In the genomic region with DNA sequence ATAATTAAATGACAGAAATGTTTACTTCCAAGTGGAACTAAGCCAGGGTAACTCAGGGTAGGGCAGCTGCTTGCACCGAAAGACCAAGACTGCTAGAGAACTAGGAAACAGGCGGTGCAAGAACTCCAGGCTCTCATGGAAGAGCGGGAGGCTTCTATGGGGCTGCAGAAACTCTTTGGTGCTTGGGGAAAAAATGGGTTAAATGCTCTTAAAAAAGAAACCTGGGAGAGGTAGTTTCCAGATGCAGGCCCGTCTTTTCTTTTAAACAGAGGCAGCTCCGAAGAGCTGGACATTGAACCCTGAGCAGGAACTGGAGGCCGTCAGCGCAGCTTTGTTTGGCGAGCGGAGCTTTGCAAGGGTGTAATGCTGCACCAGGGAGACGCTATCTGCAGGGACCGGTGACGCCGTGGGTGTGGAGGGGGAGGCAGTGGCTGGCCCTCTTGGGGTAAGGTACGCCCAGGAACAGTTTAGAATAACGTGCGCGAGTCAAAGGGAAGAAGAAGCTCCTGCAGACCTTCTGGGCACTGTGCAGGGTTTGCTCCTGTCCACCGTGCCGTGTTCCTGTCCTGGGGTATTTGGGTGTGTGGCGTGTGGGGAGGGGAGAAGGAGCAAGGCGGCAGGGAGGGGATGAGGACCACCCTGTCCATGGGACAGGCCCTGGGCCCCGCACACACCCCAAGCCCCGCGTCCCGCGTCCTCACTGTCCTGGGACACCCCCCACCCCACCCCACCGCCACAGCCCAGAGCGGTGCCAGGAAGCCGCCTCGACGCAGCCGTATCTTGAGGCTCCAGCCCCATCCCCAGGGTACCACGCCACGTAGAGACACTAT, we compare ENCODE assay signal across 1 cellular context.
A peak's percentile ranks its signal among the peaks of the same experiment; 100 is the strongest.
TF ChIP-seq lines count a peak whose summit lies in the region.

No MANE protein-coding gene starts in this region.

TF ChIP-seq in HepG2, 621 proteins besides CTCF, POLR2A, EP300 and RAD21 (continued from another document and continues in another):
- TF ChIP-seq ZFP90 (CRISPR knock-in tag; IDR thresholded peaks at IDR 0.05; ENCODE audit: borderline replicate concordance) (0 out of 2 replicates have a peak, but pooled peaks have one; percentile 73), NRL (CRISPR knock-in tag; IDR thresholded peaks at IDR 0.05; ENCODE audit: borderline replicate concordance) (no peak; the same call in 1 of the 2 replicates), ZFX (CRISPR knock-in tag; IDR thresholded peaks at IDR 0.05; ENCODE audit: low read depth) (peak; percentile 60; the same call in 1 of the 2 replicates), RBFOX2 (IDR thresholded peaks at IDR 0.05; ENCODE audit: low read depth, low read length) (peak; percentile 68), MTF1 (CRISPR knock-in tag; IDR thresholded peaks at IDR 0.05) (no peak), ZNF605 (CRISPR knock-in tag; IDR thresholded peaks at IDR 0.05) (no peak), SIX4 (CRISPR knock-in tag; IDR thresholded peaks at IDR 0.05) (0 out of 2 replicates have a peak, but pooled peaks have one; percentile 27), ZFP1 (CRISPR knock-in tag; IDR thresholded peaks at IDR 0.05) (no peak), MATR3 (CRISPR knock-in tag; IDR thresholded peaks at IDR 0.05) (no peak), SIX1 (CRISPR knock-in tag; IDR thresholded peaks at IDR 0.05; ENCODE audit: borderline replicate concordance) (no peak), YY1 (IDR thresholded peaks at IDR 0.05; ENCODE audit: insufficient read depth, insufficient replicate concordance, low read depth, low read length) (no peak), MBD4 (IDR thresholded peaks at IDR 0.05; ENCODE audit: borderline replicate concordance, low read length) (no peak), EED (CRISPR knock-in tag; IDR thresholded peaks at IDR 0.05) (no peak), ARHGAP35 (CRISPR knock-in tag; IDR thresholded peaks at IDR 0.05; ENCODE audit: borderline replicate concordance) (no peak), ZNF614 (CRISPR knock-in tag; IDR thresholded peaks at IDR 0.05; ENCODE audit: borderline replicate concordance) (0 out of 2 replicates have a peak, but pooled peaks have one; percentile 25), ATF1 (CRISPR knock-in tag; IDR thresholded peaks at IDR 0.05) (0 out of 2 replicates have a peak, but pooled peaks have one; percentile 14), SMC3 (IDR thresholded peaks at IDR 0.05; ENCODE audit: low read length) (no peak)
- TF ChIP-seq, protein P1, sequence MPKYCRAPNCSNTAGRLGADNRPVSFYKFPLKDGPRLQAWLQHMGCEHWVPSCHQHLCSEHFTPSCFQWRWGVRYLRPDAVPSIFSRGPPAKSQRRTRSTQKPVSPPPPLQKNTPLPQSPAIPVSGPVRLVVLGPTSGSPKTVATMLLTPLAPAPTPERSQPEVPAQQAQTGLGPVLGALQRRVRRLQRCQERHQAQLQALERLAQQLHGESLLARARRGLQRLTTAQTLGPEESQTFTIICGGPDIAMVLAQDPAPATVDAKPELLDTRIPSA (CRISPR knock-in tag; IDR thresholded peaks at IDR 0.05; ENCODE audit: borderline replicate concordance) = no peak
- TF ChIP-seq, protein P2, sequence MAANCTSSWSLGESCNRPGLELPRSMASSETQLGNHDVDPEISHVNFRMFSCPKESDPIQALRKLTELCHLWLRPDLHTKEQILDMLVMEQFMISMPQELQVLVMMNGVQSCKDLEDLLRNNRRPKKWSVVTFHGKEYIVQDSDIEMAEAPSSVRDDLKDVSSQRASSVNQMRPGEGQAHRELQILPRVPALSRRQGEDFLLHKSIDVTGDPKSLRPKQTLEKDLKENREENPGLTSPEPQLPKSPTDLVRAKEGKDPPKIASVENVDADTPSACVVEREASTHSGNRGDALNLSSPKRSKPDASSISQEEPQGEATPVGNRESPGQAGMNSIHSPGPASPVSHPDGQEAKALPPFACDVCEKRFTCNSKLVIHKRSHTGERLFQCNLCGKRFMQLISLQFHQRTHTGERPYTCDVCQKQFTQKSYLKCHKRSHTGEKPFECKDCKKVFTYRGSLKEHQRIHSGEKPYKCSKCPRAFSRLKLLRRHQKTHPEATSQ (CRISPR knock-in tag; IDR thresholded peaks at IDR 0.05; ENCODE audit: borderline replicate concordance) = no peak
- TF ChIP-seq, protein P3, sequence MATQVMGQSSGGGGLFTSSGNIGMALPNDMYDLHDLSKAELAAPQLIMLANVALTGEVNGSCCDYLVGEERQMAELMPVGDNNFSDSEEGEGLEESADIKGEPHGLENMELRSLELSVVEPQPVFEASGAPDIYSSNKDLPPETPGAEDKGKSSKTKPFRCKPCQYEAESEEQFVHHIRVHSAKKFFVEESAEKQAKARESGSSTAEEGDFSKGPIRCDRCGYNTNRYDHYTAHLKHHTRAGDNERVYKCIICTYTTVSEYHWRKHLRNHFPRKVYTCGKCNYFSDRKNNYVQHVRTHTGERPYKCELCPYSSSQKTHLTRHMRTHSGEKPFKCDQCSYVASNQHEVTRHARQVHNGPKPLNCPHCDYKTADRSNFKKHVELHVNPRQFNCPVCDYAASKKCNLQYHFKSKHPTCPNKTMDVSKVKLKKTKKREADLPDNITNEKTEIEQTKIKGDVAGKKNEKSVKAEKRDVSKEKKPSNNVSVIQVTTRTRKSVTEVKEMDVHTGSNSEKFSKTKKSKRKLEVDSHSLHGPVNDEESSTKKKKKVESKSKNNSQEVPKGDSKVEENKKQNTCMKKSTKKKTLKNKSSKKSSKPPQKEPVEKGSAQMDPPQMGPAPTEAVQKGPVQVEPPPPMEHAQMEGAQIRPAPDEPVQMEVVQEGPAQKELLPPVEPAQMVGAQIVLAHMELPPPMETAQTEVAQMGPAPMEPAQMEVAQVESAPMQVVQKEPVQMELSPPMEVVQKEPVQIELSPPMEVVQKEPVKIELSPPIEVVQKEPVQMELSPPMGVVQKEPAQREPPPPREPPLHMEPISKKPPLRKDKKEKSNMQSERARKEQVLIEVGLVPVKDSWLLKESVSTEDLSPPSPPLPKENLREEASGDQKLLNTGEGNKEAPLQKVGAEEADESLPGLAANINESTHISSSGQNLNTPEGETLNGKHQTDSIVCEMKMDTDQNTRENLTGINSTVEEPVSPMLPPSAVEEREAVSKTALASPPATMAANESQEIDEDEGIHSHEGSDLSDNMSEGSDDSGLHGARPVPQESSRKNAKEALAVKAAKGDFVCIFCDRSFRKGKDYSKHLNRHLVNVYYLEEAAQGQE (IDR thresholded peaks at IDR 0.05; ENCODE audit: borderline replicate concordance in 1 of 2, low read depth in 1 of 2, low read length in 2 of 2) = no peak
- TF ChIP-seq, protein P4, sequence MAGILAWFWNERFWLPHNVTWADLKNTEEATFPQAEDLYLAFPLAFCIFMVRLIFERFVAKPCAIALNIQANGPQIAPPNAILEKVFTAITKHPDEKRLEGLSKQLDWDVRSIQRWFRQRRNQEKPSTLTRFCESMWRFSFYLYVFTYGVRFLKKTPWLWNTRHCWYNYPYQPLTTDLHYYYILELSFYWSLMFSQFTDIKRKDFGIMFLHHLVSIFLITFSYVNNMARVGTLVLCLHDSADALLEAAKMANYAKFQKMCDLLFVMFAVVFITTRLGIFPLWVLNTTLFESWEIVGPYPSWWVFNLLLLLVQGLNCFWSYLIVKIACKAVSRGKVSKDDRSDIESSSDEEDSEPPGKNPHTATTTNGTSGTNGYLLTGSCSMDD (CRISPR knock-in tag; IDR thresholded peaks at IDR 0.05) = no peak
- TF ChIP-seq, protein P5, sequence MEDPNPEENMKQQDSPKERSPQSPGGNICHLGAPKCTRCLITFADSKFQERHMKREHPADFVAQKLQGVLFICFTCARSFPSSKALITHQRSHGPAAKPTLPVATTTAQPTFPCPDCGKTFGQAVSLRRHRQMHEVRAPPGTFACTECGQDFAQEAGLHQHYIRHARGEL (CRISPR knock-in tag; IDR thresholded peaks at IDR 0.05) = no peak
- TF ChIP-seq, protein P6, sequence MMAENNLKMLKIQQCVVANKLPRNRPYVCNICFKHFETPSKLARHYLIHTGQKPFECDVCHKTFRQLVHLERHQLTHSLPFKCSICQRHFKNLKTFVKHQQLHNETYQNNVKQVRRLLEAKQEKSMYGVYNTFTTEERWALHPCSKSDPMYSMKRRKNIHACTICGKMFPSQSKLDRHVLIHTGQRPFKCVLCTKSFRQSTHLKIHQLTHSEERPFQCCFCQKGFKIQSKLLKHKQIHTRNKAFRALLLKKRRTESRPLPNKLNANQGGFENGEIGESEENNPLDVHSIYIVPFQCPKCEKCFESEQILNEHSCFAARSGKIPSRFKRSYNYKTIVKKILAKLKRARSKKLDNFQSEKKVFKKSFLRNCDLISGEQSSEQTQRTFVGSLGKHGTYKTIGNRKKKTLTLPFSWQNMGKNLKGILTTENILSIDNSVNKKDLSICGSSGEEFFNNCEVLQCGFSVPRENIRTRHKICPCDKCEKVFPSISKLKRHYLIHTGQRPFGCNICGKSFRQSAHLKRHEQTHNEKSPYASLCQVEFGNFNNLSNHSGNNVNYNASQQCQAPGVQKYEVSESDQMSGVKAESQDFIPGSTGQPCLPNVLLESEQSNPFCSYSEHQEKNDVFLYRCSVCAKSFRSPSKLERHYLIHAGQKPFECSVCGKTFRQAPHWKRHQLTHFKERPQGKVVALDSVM (CRISPR knock-in tag; IDR thresholded peaks at IDR 0.05) = peak; percentile 50; the same call in 1 of the 2 replicates
- TF ChIP-seq, protein P7, sequence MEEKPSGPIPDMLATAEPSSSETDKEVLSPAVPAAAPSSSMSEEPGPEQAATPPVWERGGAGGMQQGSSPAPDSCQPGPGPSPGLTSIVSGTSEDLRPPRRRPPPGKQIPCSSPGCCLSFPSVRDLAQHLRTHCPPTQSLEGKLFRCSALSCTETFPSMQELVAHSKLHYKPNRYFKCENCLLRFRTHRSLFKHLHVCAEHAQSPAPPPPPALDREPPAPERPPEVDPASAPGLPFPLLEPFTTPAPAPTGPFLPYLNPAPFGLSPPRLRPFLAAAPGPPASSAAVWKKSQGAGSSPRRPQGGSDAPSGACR (CRISPR knock-in tag; IDR thresholded peaks at IDR 0.05) = 0 out of 2 replicates have a peak, but pooled peaks have one; percentile 20
- TF ChIP-seq, protein P8, sequence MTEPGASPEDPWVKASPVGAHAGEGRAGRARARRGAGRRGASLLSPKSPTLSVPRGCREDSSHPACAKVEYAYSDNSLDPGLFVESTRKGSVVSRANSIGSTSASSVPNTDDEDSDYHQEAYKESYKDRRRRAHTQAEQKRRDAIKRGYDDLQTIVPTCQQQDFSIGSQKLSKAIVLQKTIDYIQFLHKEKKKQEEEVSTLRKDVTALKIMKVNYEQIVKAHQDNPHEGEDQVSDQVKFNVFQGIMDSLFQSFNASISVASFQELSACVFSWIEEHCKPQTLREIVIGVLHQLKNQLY (CRISPR knock-in tag; IDR thresholded peaks at IDR 0.05) = no peak
- TF ChIP-seq, protein P9, sequence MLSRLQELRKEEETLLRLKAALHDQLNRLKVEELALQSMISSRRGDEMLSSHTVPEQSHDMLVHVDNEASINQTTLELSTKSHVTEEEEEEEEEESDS (CRISPR knock-in tag; IDR thresholded peaks at IDR 0.05; ENCODE audit: borderline replicate concordance) = no peak
- TF ChIP-seq, protein P10, sequence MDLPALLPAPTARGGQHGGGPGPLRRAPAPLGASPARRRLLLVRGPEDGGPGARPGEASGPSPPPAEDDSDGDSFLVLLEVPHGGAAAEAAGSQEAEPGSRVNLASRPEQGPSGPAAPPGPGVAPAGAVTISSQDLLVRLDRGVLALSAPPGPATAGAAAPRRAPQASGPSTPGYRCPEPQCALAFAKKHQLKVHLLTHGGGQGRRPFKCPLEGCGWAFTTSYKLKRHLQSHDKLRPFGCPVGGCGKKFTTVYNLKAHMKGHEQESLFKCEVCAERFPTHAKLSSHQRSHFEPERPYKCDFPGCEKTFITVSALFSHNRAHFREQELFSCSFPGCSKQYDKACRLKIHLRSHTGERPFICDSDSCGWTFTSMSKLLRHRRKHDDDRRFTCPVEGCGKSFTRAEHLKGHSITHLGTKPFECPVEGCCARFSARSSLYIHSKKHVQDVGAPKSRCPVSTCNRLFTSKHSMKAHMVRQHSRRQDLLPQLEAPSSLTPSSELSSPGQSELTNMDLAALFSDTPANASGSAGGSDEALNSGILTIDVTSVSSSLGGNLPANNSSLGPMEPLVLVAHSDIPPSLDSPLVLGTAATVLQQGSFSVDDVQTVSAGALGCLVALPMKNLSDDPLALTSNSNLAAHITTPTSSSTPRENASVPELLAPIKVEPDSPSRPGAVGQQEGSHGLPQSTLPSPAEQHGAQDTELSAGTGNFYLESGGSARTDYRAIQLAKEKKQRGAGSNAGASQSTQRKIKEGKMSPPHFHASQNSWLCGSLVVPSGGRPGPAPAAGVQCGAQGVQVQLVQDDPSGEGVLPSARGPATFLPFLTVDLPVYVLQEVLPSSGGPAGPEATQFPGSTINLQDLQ (CRISPR knock-in tag; IDR thresholded peaks at IDR 0.05) = no peak
- TF ChIP-seq, protein P11, sequence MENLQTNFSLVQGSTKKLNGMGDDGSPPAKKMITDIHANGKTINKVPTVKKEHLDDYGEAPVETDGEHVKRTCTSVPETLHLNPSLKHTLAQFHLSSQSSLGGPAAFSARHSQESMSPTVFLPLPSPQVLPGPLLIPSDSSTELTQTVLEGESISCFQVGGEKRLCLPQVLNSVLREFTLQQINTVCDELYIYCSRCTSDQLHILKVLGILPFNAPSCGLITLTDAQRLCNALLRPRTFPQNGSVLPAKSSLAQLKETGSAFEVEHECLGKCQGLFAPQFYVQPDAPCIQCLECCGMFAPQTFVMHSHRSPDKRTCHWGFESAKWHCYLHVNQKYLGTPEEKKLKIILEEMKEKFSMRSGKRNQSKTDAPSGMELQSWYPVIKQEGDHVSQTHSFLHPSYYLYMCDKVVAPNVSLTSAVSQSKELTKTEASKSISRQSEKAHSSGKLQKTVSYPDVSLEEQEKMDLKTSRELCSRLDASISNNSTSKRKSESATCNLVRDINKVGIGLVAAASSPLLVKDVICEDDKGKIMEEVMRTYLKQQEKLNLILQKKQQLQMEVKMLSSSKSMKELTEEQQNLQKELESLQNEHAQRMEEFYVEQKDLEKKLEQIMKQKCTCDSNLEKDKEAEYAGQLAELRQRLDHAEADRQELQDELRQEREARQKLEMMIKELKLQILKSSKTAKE (CRISPR knock-in tag; IDR thresholded peaks at IDR 0.05; ENCODE audit: borderline replicate concordance) = no peak
- TF ChIP-seq, protein P12, sequence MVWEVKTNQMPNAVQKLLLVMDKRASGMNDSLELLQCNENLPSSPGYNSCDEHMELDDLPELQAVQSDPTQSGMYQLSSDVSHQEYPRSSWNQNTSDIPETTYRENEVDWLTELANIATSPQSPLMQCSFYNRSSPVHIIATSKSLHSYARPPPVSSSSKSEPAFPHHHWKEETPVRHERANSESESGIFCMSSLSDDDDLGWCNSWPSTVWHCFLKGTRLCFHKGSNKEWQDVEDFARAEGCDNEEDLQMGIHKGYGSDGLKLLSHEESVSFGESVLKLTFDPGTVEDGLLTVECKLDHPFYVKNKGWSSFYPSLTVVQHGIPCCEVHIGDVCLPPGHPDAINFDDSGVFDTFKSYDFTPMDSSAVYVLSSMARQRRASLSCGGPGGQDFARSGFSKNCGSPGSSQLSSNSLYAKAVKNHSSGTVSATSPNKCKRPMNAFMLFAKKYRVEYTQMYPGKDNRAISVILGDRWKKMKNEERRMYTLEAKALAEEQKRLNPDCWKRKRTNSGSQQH (CRISPR knock-in tag; IDR thresholded peaks at IDR 0.05; ENCODE audit: low read depth) = no peak
- TF ChIP-seq, protein P13, sequence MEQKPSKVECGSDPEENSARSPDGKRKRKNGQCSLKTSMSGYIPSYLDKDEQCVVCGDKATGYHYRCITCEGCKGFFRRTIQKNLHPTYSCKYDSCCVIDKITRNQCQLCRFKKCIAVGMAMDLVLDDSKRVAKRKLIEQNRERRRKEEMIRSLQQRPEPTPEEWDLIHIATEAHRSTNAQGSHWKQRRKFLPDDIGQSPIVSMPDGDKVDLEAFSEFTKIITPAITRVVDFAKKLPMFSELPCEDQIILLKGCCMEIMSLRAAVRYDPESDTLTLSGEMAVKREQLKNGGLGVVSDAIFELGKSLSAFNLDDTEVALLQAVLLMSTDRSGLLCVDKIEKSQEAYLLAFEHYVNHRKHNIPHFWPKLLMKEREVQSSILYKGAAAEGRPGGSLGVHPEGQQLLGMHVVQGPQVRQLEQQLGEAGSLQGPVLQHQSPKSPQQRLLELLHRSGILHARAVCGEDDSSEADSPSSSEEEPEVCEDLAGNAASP (CRISPR knock-in tag; IDR thresholded peaks at IDR 0.05; ENCODE audit: borderline replicate concordance) = no peak
